In genomic region chr4:5043579-5043978, GRCh38 we compare ENCODE assay signal across 19 cellular contexts. TPM values are rescaled to one million over a fixed set of nuclear protein-coding genes. Genes with fewer than 3 reads are reported as not detected.
DNase-seq lines count a peak whose midpoint lies in the region; ATAC-seq, FAIRE-seq and TF ChIP-seq lines count a peak whose summit lies in the region.
"Had no signal": no experiment of that assay in that cellular context is flagged by ENCODE, and none has a peak within 500 bp of the region (broad histone marks: within the 10 kb centered on the region; RNA-seq: fewer than 3 reads in every experiment).

No MANE protein-coding gene starts in this region.

- H3K27me3 ChIP-seq in BLaER1: no peaks in the 10 kb centered on the region
- H3K27me3 ChIP-seq in H7 (ENCODE audit: control insufficient read depth, insufficient read depth, low read length): no peaks in the 10 kb centered on the region
- H3K27me3 ChIP-seq in K562 (ENCODE audit: control insufficient read depth in 2 of 2, insufficient read depth in 2 of 2, low read length in 2 of 2): no peaks in the 10 kb centered on the region
- no peaks in the 10 kb centered on the region for H3K27me3 ChIP-seq in CD8-positive, alpha-beta T cell (ENCODE audit: insufficient read depth, low read length)

- peak overlapping the region; percentile 51 for H3K4me3 ChIP-seq in BLaER1
- H3K4me3 ChIP-seq in H7 (ENCODE audit: insufficient read depth, low read depth, low read length): no peak overlapping the region
- H3K4me3 ChIP-seq in K562: no peak overlapping the region
- no peak overlapping the region for H3K4me3 ChIP-seq in CD8-positive, alpha-beta T cell (ENCODE audit: low read depth, low read length)

- H3K27me3 Mint-ChIP-seq in stimulated activated naive CD8-positive, alpha-beta T cell treated with anti-CD3 and anti-CD28 coated beads, Interleukin-15, amount 100 ng/mL, for 72 hours: peaks cover 47% of the 10 kb centered on the region
- H3K27me3 Mint-ChIP-seq in CD8-positive, alpha-beta T cell (ENCODE audit: low read depth): peaks cover 30% of the 10 kb centered on the region

- CTCF ChIA-PET in K562 (lab: Yijun Ruan, JAX; ENCODE audit: low intra/inter-chr PET ratio): no interaction called here
- CTCF ChIA-PET in CD8-positive, alpha-beta T cell (lab: Charles Lee): no interaction called here

- H3K27ac Mint-ChIP-seq in stimulated activated naive CD8-positive, alpha-beta T cell treated with anti-CD3 and anti-CD28 coated beads, Interleukin-15, amount 100 ng/mL, for 72 hours: no peak overlapping the region
- H3K27ac Mint-ChIP-seq in CD8-positive, alpha-beta T cell: no peak overlapping the region

- peak; percentile 54 for ATAC-seq in K562
- ATAC-seq in stimulated activated naive CD8-positive, alpha-beta T cell treated with anti-CD3 and anti-CD28 coated beads, Interleukin-15, amount 100 ng/mL, for 72 hours: no peak
- ATAC-seq in CD8-positive, alpha-beta T cell: no peak

- no peaks in the 10 kb centered on the region for H3K9me1 ChIP-seq in K562 (ENCODE audit: control insufficient read depth, insufficient read depth, low read length)

- H3K9me3 ChIP-seq in BLaER1 (peaks cover 21% of the 10 kb centered on the region), K562 (replicated peaks; ENCODE audit: control insufficient read depth, insufficient read depth, low read depth, low read length) (no peaks in the 10 kb centered on the region)
- H3K9me3 ChIP-seq in CD8-positive, alpha-beta T cell (ENCODE audit: low read length): no peaks in the 10 kb centered on the region
- H3K9me3 ChIP-seq: SK-N-SH had no signal

- in situ Hi-C loops in K562 (cut with MboI): no loop called here

- no TSS peak for BruUV-seq in K562 (replicated peaks; lab: Mats Ljungman, UMichigan)

- no peak for FAIRE-seq in K562 (lab: Jason Lieb, UNC)
- FAIRE-seq: A204.1 had no signal

- TF ChIP-seq EP300 in K562 (IDR thresholded peaks at IDR 0.05; ENCODE audit: low read length): no peak

- intact Hi-C loops in K562 (cut with micrococcal nuclease): no loop called here
- intact Hi-C loops in CD8-positive, alpha-beta T cell (cut with DNase I, micrococcal nuclease): no loop called here

- H3K36me3 Mint-ChIP-seq in CD8-positive, alpha-beta T cell: no peaks in the 10 kb centered on the region

- 45% methylated on average over 5 of the region's 6 CpGs for WGBS in K562 (ENCODE audit: insufficient coverage, low coverage, missing lambda C conversion rate)

- H3K9ac ChIP-seq in BLaER1 (peak overlapping the region; percentile 52; the same call in 1 of the 2 replicates), K562 (ENCODE audit: insufficient read depth in 1 of 2, low read depth in 2 of 2, low read length in 2 of 2) (no peak overlapping the region)
- H3K9ac ChIP-seq: SK-N-SH had no signal

- H4K20me1 ChIP-seq in BLaER1 (no peaks in the 10 kb centered on the region), K562 (replicated peaks; ENCODE audit: control insufficient read depth, insufficient read depth, low read length) (no peaks in the 10 kb centered on the region)

- H2AFZ ChIP-seq in K562 (ENCODE audit: low read depth, low read length): peak overlapping the region; percentile 37

- H3K4me2 ChIP-seq in BLaER1 (peak overlapping the region; percentile 82), K562 (ENCODE audit: insufficient read depth, low read length) (peak overlapping the region; percentile 37)
- H3K4me2 ChIP-seq: SK-N-SH had no signal

- no peak for TF ChIP-seq CTCF in K562 (IDR thresholded peaks at IDR 0.05 in 2 of 3, conservative IDR thresholded peaks at IDR 0.05 in 1 of 3; ENCODE audit: insufficient read depth in 2 of 3, low read depth in 1 of 3, low read length in 3 of 3)
- TF ChIP-seq CTCF in CD8-positive, alpha-beta T cell (IDR thresholded peaks at IDR 0.05): no peak

- no peak for TF ChIP-seq RAD21 in K562 (CRISPR knock-in tag; conservative IDR thresholded peaks at IDR 0.05 in 1 of 2, IDR thresholded peaks at IDR 0.05 in 1 of 2)

- peaks cover 8% of the 10 kb centered on the region for H3K4me1 Mint-ChIP-seq in stimulated activated naive CD8-positive, alpha-beta T cell treated with anti-CD3 and anti-CD28 coated beads, Interleukin-15, amount 100 ng/mL, for 72 hours
- no peaks in the 10 kb centered on the region for H3K4me1 Mint-ChIP-seq in CD8-positive, alpha-beta T cell (ENCODE audit: low read depth)

- H3K4me1 ChIP-seq in BLaER1: peaks cover 60% of the 10 kb centered on the region
- peaks cover 10 to 27% of the 10 kb centered on the region in 2 experiments; a peak in 4 of 5 replicates for H3K4me1 ChIP-seq in K562 (replicated peaks in 1 of 2; ENCODE audit: control insufficient read depth in 2 of 2, insufficient read depth in 2 of 2, low read length in 2 of 2)
- H3K4me1 ChIP-seq in CD8-positive, alpha-beta T cell (ENCODE audit: insufficient read depth, low read length): no peaks in the 10 kb centered on the region

- DNase-seq in H7 (peak; percentile 38), K562 (ENCODE audit: extremely low read depth in 1 of 4, low spot score in 3 of 4) (no peak), iPS-NIHi7 (ENCODE audit: extremely low spot score) (peak; percentile 32), NCI-H2081 treated with DMSO at 0.1 percent for 48 hours (lab: John Stamatoyannopoulos, UW) (no peak), middle frontal gyrus (ENCODE audit: extremely low spot score, low spot score) (no peak)
- DNase-seq in stimulated activated naive CD8-positive, alpha-beta T cell treated with anti-CD3 and anti-CD28 coated beads, Interleukin-15, amount 100 ng/mL, for 72 hours: no peak
- DNase-seq in CD8-positive, alpha-beta T cell: no peak
- DNase-seq: DMS79, NCI-H1105 treated with DMSO at 0.1 percent for 48 hours, NCI-H1694 treated with DMSO at 0.1 percent for 48 hours, NCI-H2107, NCI-H510A, NCI-H748 treated with DMSO at 0.1 percent for 48 hours, SHP77 treated with DMSO at 0.1 percent for 48 hours, SK-N-SH had no signal

- peak overlapping the region; percentile 82 for H3K27ac ChIP-seq in BLaER1
- no peak overlapping the region for H3K27ac ChIP-seq in K562 (ENCODE audit: extremely low read depth, low read depth, low read length)
- H3K27ac ChIP-seq in CD8-positive, alpha-beta T cell (ENCODE audit: low read depth, low read length): no peak overlapping the region

- no peaks in the 10 kb centered on the region for H3K36me3 ChIP-seq in BLaER1
- H3K36me3 ChIP-seq in H7 (replicated peaks; ENCODE audit: control insufficient read depth, insufficient read depth, low read length): no peaks in the 10 kb centered on the region
- H3K36me3 ChIP-seq in K562 (ENCODE audit: control insufficient read depth, insufficient read depth, low read length): no peaks in the 10 kb centered on the region
- H3K36me3 ChIP-seq in CD8-positive, alpha-beta T cell (ENCODE audit: insufficient read depth, low read length): no peaks in the 10 kb centered on the region

- no peak overlapping the region for H3K4me3 Mint-ChIP-seq in stimulated activated naive CD8-positive, alpha-beta T cell treated with anti-CD3 and anti-CD28 coated beads, Interleukin-15, amount 100 ng/mL, for 72 hours
- H3K4me3 Mint-ChIP-seq in CD8-positive, alpha-beta T cell: no peak overlapping the region

- H3K9me3 Mint-ChIP-seq in stimulated activated naive CD8-positive, alpha-beta T cell treated with anti-CD3 and anti-CD28 coated beads, Interleukin-15, amount 100 ng/mL, for 72 hours: peaks cover 4 to 8% of the 10 kb centered on the region in 2 donors
- H3K9me3 Mint-ChIP-seq in CD8-positive, alpha-beta T cell: no peaks in the 10 kb centered on the region

- TF ChIP-seq POLR2A in K562 (conservative IDR thresholded peaks at IDR 0.05): no peak

- POLR2A ChIA-PET in K562 (lab: Yijun Ruan, JAX): interaction anchor here (1.7 kb wide), 1 partner anchor 9 kb away, joined by 4 read pairs; no protein-coding TSS in a partner anchor
- POLR2A ChIA-PET in CD8-positive, alpha-beta T cell (lab: Charles Lee): no interaction called here

- no peaks in the 10 kb centered on the region for H3K79me2 ChIP-seq in K562 (ENCODE audit: control insufficient read depth, insufficient read depth, low read length)

RNA-seq across cellular contexts. Expression of gene STK32B, which starts 7.7 kb away (rescaled TPM):
- 2.4 and 2.8 TPM in 2 replicates for total RNA-seq in H7 (2014; rRNA removed; shearing (Covaris generic))
- total RNA-seq in K562 (2011; cell fraction: chromatin; rRNA removed; ENCODE audit: low replicate concordance): 0.21 and 0.23 TPM in 2 replicates
- 0.13 TPM in 1 of 2 replicates, not detected in the other for total RNA-seq in K562 (2011; cell fraction: nucleolus; rRNA removed)
- total RNA-seq in K562 (2011; cell fraction: nucleoplasm; rRNA removed): 0.15 and 0.53 TPM in 2 replicates
- total RNA-seq in K562 (2014; rRNA removed) (0.08 TPM in 1 of 2 replicates, not detected in the other), K562 (2014; rRNA removed; fragmentation: Illumina TruSeq; extraction: Trizol) (0.11 and 0.16 TPM in 2 replicates), K562 (2015; rRNA removed; fragmentation: Illumina TruSeq; extraction: Trizol) (0.07 and 0.08 TPM in 2 replicates), K562 (2021) (0.18 and 0.20 TPM in 2 replicates)
- polyA plus RNA-seq in K562 (2011; rRNA removed) (not detected in 2 replicates), K562 (2014; fragmentation: Illumina TruSeq; extraction: Trizol) (0.10 and 0.12 TPM in 2 replicates), K562 (2014; fragmentation: Nextera tagmentation; extraction: Ambion mirVana) (under 1 TPM; 0.03 to 0.04 TPM), K562 (2014; rRNA removed) (0.05 and 0.22 TPM in 2 replicates)
- polyA plus RNA-seq in K562 (2011; cell fraction: cytosol; rRNA removed): 0.01 and 0.04 TPM in 2 replicates
- 0.14 TPM in 1 of 2 replicates, not detected in the other for polyA plus RNA-seq in K562 (2011; cell fraction: nucleus; rRNA removed)
- 0.30 and 0.71 TPM in 2 replicates for polyA plus RNA-seq in K562 (2012)
- polyA minus RNA-seq in K562 (2011; rRNA and poly(A)+ RNA removed): 0.06 TPM in 1 of 2 replicates, not detected in the other
- not detected in 2 replicates for polyA minus RNA-seq in K562 (2011; cell fraction: cytosol; rRNA and poly(A)+ RNA removed)
- polyA minus RNA-seq in K562 (2011; cell fraction: nucleus; rRNA and poly(A)+ RNA removed): 0.13 TPM in 1 of 2 replicates, not detected in the other
- not detected for total RNA-seq in CD8-positive, alpha-beta T cell
- total RNA-seq: OCI-LY7 had no signal

RNA-seq across cellular contexts. Expression of gene CYTL1, which starts 24.3 kb away (rescaled TPM):
- 1.5 and 3.5 TPM in 2 replicates for total RNA-seq in H7 (2014; rRNA removed; shearing (Covaris generic))
- total RNA-seq in K562 (2011; cell fraction: chromatin; rRNA removed; ENCODE audit: low replicate concordance): not detected in 2 replicates
- not detected in 2 replicates for total RNA-seq in K562 (2011; cell fraction: nucleolus; rRNA removed)
- not detected in 2 replicates for total RNA-seq in K562 (2011; cell fraction: nucleoplasm; rRNA removed)
- not detected in 2 replicates for total RNA-seq in K562 (2014; rRNA removed)
- not detected in 2 replicates for total RNA-seq in K562 (2014; rRNA removed; fragmentation: Illumina TruSeq; extraction: Trizol)
- not detected in 2 replicates for total RNA-seq in K562 (2015; rRNA removed; fragmentation: Illumina TruSeq; extraction: Trizol)
- total RNA-seq in K562 (2021): not detected in 2 replicates
- polyA plus RNA-seq in K562 (2011; rRNA removed): not detected in 2 replicates
- polyA plus RNA-seq in K562 (2011; cell fraction: cytosol; rRNA removed): not detected in 2 replicates
- polyA plus RNA-seq in K562 (2011; cell fraction: nucleus; rRNA removed): not detected in 2 replicates
- polyA plus RNA-seq in K562 (2012): 0.19 TPM in 1 of 2 replicates, not detected in the other
- polyA plus RNA-seq in K562 (2014; fragmentation: Illumina TruSeq; extraction: Trizol): not detected in 2 replicates
- not detected for polyA plus RNA-seq in K562 (2014; fragmentation: Nextera tagmentation; extraction: Ambion mirVana)
- not detected in 2 replicates for polyA plus RNA-seq in K562 (2014; rRNA removed)
- polyA minus RNA-seq in K562 (2011; rRNA and poly(A)+ RNA removed): not detected in 2 replicates
- not detected in 2 replicates for polyA minus RNA-seq in K562 (2011; cell fraction: cytosol; rRNA and poly(A)+ RNA removed)
- polyA minus RNA-seq in K562 (2011; cell fraction: nucleus; rRNA and poly(A)+ RNA removed): not detected in 2 replicates
- total RNA-seq in CD8-positive, alpha-beta T cell: not detected
- total RNA-seq: OCI-LY7 had no signal
- polyA plus RNA-seq: BJ had no signal

Comparison
In these comparisons a context has a peak if more than half of its experiments do, and no peak if none do; other contexts are left out.
1. DNase-seq: peak in H7 (single experiment) and iPS-NIHi7 (single experiment); none in K562 (0 of 4), stimulated activated naive CD8-positive, alpha-beta T cell treated with anti-CD3 and anti-CD28 coated beads, Interleukin-15, amount 100 ng/mL, for 72 hours (0 of 2), CD8-positive, alpha-beta T cell (0 of 7), NCI-H2081 treated with DMSO at 0.1 percent for 48 hours (single experiment) and middle frontal gyrus (single experiment).